20 cellular contexts compared by ENCODE assay signal in genomic region chr1:202276081-202276715, GRCh38.
DNase-seq lines count a peak whose midpoint lies in the region; ATAC-seq and TF ChIP-seq lines count a peak whose summit lies in the region.
"Had no signal": no experiment of that assay in that cellular context is flagged by ENCODE, and none has a peak within 500 bp of the region (broad histone marks: within the 10 kb centered on the region; RNA-seq: fewer than 3 reads in every experiment).

No MANE protein-coding gene starts in this region.

- no peak overlapping the region for H3K9ac ChIP-seq in colonic mucosa (ENCODE audit: low read depth in 2 of 2, low read length in 2 of 2)
- H3K9ac ChIP-seq: BLaER1 treated with 17β-estradiol and CSF1 and Interleukin-3, amounts not matched to agents 10 nM and 100 nM; GM23248 had no signal

- ATAC-seq in activated CD8-positive, alpha-beta memory T cell treated with anti-CD3 and anti-CD28 coated beads, Interleukin-2, amount 10 ng/mL, durations not matched to agents 7 days and 5 days: no peak
- ATAC-seq in GM21737 (IDR thresholded peaks at IDR 0.05; ENCODE audit: unreplicated experiment): no peak
- no peak for ATAC-seq in HG02571 (IDR thresholded peaks at IDR 0.05; ENCODE audit: unreplicated experiment)
- ATAC-seq: GM12878 had no signal

- no peak for TF ChIP-seq POLR2A in spleen (IDR thresholded peaks at IDR 0.05)

- no peak overlapping the region for H3K4me3 Mint-ChIP-seq in activated CD8-positive, alpha-beta memory T cell treated with anti-CD3 and anti-CD28 coated beads, Interleukin-2, amount 10 ng/mL, durations not matched to agents 7 days and 5 days
- H3K4me3 Mint-ChIP-seq: B cell; CD4-positive, CD25-positive, alpha-beta regulatory T cell; CD8-positive, alpha-beta memory T cell had no signal

- H3K4me1 ChIP-seq in spleen: peaks cover 2 to 13% (median 4%) of the 10 kb centered on the region in 6 donors
- no peaks in the 10 kb centered on the region for H3K4me1 ChIP-seq in colonic mucosa

- no peak overlapping the region for H3K27ac Mint-ChIP-seq in activated CD8-positive, alpha-beta memory T cell treated with anti-CD3 and anti-CD28 coated beads, Interleukin-2, amount 10 ng/mL, durations not matched to agents 7 days and 5 days
- H3K27ac Mint-ChIP-seq: B cell; CD4-positive, CD25-positive, alpha-beta regulatory T cell had no signal

- H3K27ac ChIP-seq in spleen (peak overlapping the region in 1 of 8 donors; percentile 13), colonic mucosa (no peak overlapping the region)
- H3K27ac ChIP-seq: BLaER1 treated with 17β-estradiol and CSF1 and Interleukin-3, amounts not matched to agents 10 nM and 100 nM; GM23248 had no signal

- CTCF ChIA-PET in activated CD8-positive, alpha-beta memory T cell treated with anti-CD3 and anti-CD28 coated beads, Interleukin-2, amount 10 ng/mL, durations not matched to agents 7 days and 5 days (lab: Charles Lee): interaction anchor here (0.5 to 10.5 kb wide), 4 partner anchors 38 to 87 kb away, joined by 3 to 112 read pairs (median 14); partner anchors contain the start of gene LGR6

- 83 to 94% (median 89%) methylated on average over 10 to 11 of the region's 11 CpGs for WGBS in spleen, 5 donors

- peaks cover 5% of the 10 kb centered on the region for H3K4me1 Mint-ChIP-seq in activated CD8-positive, alpha-beta memory T cell treated with anti-CD3 and anti-CD28 coated beads, Interleukin-2, amount 10 ng/mL, durations not matched to agents 7 days and 5 days
- H3K4me1 Mint-ChIP-seq: B cell; CD8-positive, alpha-beta memory T cell had no signal

- H3K36me3 ChIP-seq in spleen: no peaks in the 10 kb centered on the region
- H3K36me3 ChIP-seq in colonic mucosa: no peaks in the 10 kb centered on the region

- intact Hi-C loops in spleen (cut with DNase I; ENCODE audit: low total_unique reads): no loop called here
- intact Hi-C loops in colonic mucosa (cut with DNase I): no loop called here

- H3K9me3 ChIP-seq in spleen (no peaks in the 10 kb centered on the region), colonic mucosa (no peaks in the 10 kb centered on the region)
- H3K9me3 ChIP-seq: BLaER1 treated with 17β-estradiol and CSF1 and Interleukin-3, amounts not matched to agents 10 nM and 100 nM had no signal

- H3K27me3 ChIP-seq in spleen (replicated peaks in 1 of 7) (no peaks in the 10 kb centered on the region), colonic mucosa (no peaks in the 10 kb centered on the region)
- H3K27me3 ChIP-seq: BLaER1 treated with 17β-estradiol and CSF1 and Interleukin-3, amounts not matched to agents 10 nM and 100 nM had no signal

- peak; percentile 40 for DNase-seq in activated CD8-positive, alpha-beta memory T cell treated with anti-CD3 and anti-CD28 coated beads for 24 hours
- DNase-seq in activated CD8-positive, alpha-beta memory T cell treated with anti-CD3 and anti-CD28 coated beads, Interleukin-2, amount 50 U/mL, for 4 hours: no peak
- DNase-seq in activated CD8-positive, alpha-beta memory T cell treated with anti-CD3 and anti-CD28 coated beads, Interleukin-2, amount 10 ng/mL, durations not matched to agents 7 days and 5 days: peak; percentile 19
- DNase-seq in islet precursor cell: peak; percentile 42
- peak; percentile 51 for DNase-seq in spleen
- no peak for DNase-seq in colonic mucosa
- DNase-seq: CD4-positive, CD25-positive, alpha-beta regulatory T cell; CD8-positive, alpha-beta memory T cell; COR-L47; DMS53; DND-41; EL; GM23248; HCEC 1CT; IMR-90 had no signal

- no peaks in the 10 kb centered on the region for H3K9me3 Mint-ChIP-seq in activated CD8-positive, alpha-beta memory T cell treated with anti-CD3 and anti-CD28 coated beads, Interleukin-2, amount 10 ng/mL, durations not matched to agents 7 days and 5 days (ENCODE audit: low read depth)
- H3K9me3 Mint-ChIP-seq: CD4-positive, CD25-positive, alpha-beta regulatory T cell; CD8-positive, alpha-beta memory T cell had no signal

- peaks cover 13% of the 10 kb centered on the region for H3K27me3 Mint-ChIP-seq in activated CD8-positive, alpha-beta memory T cell treated with anti-CD3 and anti-CD28 coated beads, Interleukin-2, amount 10 ng/mL, durations not matched to agents 7 days and 5 days

- TF ChIP-seq CTCF in spleen (IDR thresholded peaks at IDR 0.05 in 8 of 11, conservative IDR thresholded peaks at IDR 0.05 in 3 of 11) (no peak), colonic mucosa (IDR thresholded peaks at IDR 0.05) (no peak)

- H3K4me3 ChIP-seq in spleen (no peak overlapping the region), colonic mucosa (no peak overlapping the region)
- H3K4me3 ChIP-seq: BLaER1 treated with 17β-estradiol and CSF1 and Interleukin-3, amounts not matched to agents 10 nM and 100 nM; GM12878; GM23248 had no signal

- no peaks in the 10 kb centered on the region for H3K36me3 Mint-ChIP-seq in activated CD8-positive, alpha-beta memory T cell treated with anti-CD3 and anti-CD28 coated beads, Interleukin-2, amount 10 ng/mL, durations not matched to agents 7 days and 5 days
- H3K36me3 Mint-ChIP-seq: CD4-positive, CD25-positive, alpha-beta regulatory T cell had no signal

Comparison
In these comparisons a context has a peak if more than half of its experiments do, and no peak if none do; other contexts are left out.
1. DNase-seq: peak in activated CD8-positive, alpha-beta memory T cell treated with anti-CD3 and anti-CD28 coated beads for 24 hours (single experiment), activated CD8-positive, alpha-beta memory T cell treated with anti-CD3 and anti-CD28 coated beads, Interleukin-2, amount 10 ng/mL, durations not matched to agents 7 days and 5 days (single experiment), islet precursor cell (single experiment) and spleen (single experiment); none in activated CD8-positive, alpha-beta memory T cell treated with anti-CD3 and anti-CD28 coated beads, Interleukin-2, amount 50 U/mL, for 4 hours (single experiment) and colonic mucosa (single experiment).